8 cellular contexts compared by ENCODE assay signal in the genomic region with DNA sequence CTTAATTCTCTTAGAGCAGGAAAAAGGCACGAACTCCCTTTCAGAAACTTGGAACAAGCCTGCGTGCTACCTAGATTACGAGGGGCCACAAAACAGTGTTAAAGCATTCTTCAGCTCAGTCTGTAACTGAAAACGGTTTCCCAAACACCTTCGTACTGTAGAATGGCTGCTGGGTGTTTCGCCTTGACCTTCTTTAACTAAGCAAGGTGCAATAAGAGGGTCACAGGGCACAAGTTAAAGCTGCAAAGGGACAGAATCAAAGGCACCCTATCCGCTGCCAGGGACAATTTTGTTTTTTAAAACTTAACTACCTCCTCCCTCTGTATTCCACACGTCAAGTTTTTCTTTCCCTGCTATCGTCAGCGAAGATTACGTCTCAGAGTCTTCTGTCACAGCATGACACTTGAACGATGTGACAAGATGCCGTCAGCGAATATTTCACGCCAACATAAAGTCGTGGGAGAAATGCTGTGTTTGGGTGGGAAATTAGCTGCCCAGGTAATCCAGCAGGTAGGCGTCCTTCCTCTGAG. TPM values are rescaled to one million over a fixed set of nuclear protein-coding genes. Genes with fewer than 3 reads are reported as not detected.
A peak's percentile ranks its signal among the peaks of the same experiment; 100 is the strongest.
DNase-seq lines count a peak whose midpoint lies in the region; TF ChIP-seq lines count a peak whose summit lies in the region.

No MANE protein-coding gene starts in this region.

- H3K36me3 ChIP-seq in tibial nerve, result peaks cover 0 to 17% (median 0%) of the 10 kb centered on the region in 3 donors

- H3K27ac ChIP-seq in RWPE1 (peak overlapping the region; percentile 82), tibial nerve (peak overlapping the region; percentile 89 to 98 (median 94))

- WGBS in tibial nerve, 2 donors, result 2 to 4% methylated on average over 17 of the region's 17 CpGs

- TF ChIP-seq EP300 in tibial nerve (IDR thresholded peaks at IDR 0.05), result no peak

- no peak for TF ChIP-seq CTCF in HFFc6 (IDR thresholded peaks at IDR 0.05)
- no peak for TF ChIP-seq CTCF in RWPE1 (conservative IDR thresholded peaks at IDR 0.05; ENCODE audit: low read depth)
- no peak for TF ChIP-seq CTCF in choroid plexus epithelial cell (conservative IDR thresholded peaks at IDR 0.05; ENCODE audit: low read depth, low read length)
- TF ChIP-seq CTCF in tibial nerve (IDR thresholded peaks at IDR 0.05), result no peak

- no peaks in the 10 kb centered on the region for H3K9me3 ChIP-seq in tibial nerve

- no peak for TF ChIP-seq POLR2A in tibial nerve (IDR thresholded peaks at IDR 0.05)

- peak; percentile 40 to 61 (median 45) for DNase-seq in NCI-H1417 (lab: John Stamatoyannopoulos, UW)
- no peak for DNase-seq in NCI-H1417 treated with DMSO at 0.1 percent for 48 hours (lab: John Stamatoyannopoulos, UW)
- no peak for DNase-seq in HFFc6
- no peak for DNase-seq in RWPE1 (ENCODE audit: low spot score)
- peak; percentile 40 for DNase-seq in choroid plexus epithelial cell (ENCODE audit: low read depth)
- DNase-seq in medulla oblongata (ENCODE audit: extremely low spot score), result peak; percentile 64
- DNase-seq in tibial nerve (ENCODE audit: low spot score in 2 of 2), result peak in 1 of 2 donors; percentile 11
- DNase-seq in mucosa of gallbladder (ENCODE audit: low spot score), result no peak

- POLR2A ChIA-PET in RWPE1 (lab: Yijun Ruan, JAX; ENCODE audit: low non-redundant PET), result interaction anchor here (0.9 kb wide), 1 partner anchor 119 kb away, joined by 5 read pairs; the partner anchor contains the start of gene CETN3

- no peaks in the 10 kb centered on the region for H3K9me3 Mint-ChIP-seq in HFFc6

- H3K36me3 Mint-ChIP-seq in HFFc6 (ENCODE audit: low read depth), result peaks cover 23% of the 10 kb centered on the region

- peak overlapping the region; percentile 94 for H3K4me3 Mint-ChIP-seq in HFFc6

- H3K27me3 Mint-ChIP-seq in HFFc6 (ENCODE audit: insufficient read depth), result peaks cover 7% of the 10 kb centered on the region

- peak overlapping the region; percentile 96 for H3K27ac Mint-ChIP-seq in HFFc6

- peaks cover 0 to 37% (median 6%) of the 10 kb centered on the region in 4 donors for H3K4me1 ChIP-seq in tibial nerve

- CTCF ChIA-PET in RWPE1 (lab: Yijun Ruan, JAX), result interaction anchor here (0.7 to 1.1 kb wide), 3 partner anchors 29 to 67 kb away, joined by 3 to 4 read pairs (median 3); no protein-coding TSS in a partner anchor

- no peaks in the 10 kb centered on the region for H3K27me3 ChIP-seq in tibial nerve

- H3K4me1 Mint-ChIP-seq in HFFc6 (ENCODE audit: low read depth), result peaks cover 45% of the 10 kb centered on the region

- H3K4me3 ChIP-seq in choroid plexus epithelial cell (ENCODE audit: low read depth, low read length), result peak overlapping the region; percentile 94
- H3K4me3 ChIP-seq in tibial nerve, result peak overlapping the region; percentile 64 to 92 (median 80)

RNA-seq across cellular contexts. Expression of gene LYSMD3, which starts 0.6 kb away (rescaled TPM):
- total RNA-seq in HFFc6 (2021; fragmentation: NEBNext Ultra II Directional; extraction: Animal tissue kit (Norgen Biotek cat#: 25700)), result 10 to 100 TPM; 28.5 to 34.8 (median 31.6) TPM
- total RNA-seq in tibial nerve (10 to 100 TPM; 12.4 to 16.0 (median 14.4) TPM), mucosa of gallbladder (18.7 TPM)

RNA-seq across cellular contexts. Expression of gene ADGRV1, which starts 29.8 kb away (rescaled TPM):
- not detected for total RNA-seq in HFFc6 (2021; fragmentation: NEBNext Ultra II Directional; extraction: Animal tissue kit (Norgen Biotek cat#: 25700))
- total RNA-seq in tibial nerve, result 1 to 10 TPM in 2 of 4 donors, under 1 TPM in 2; 0.39 to 1.9 (median 1.00) TPM
- 31.9 TPM for total RNA-seq in mucosa of gallbladder

RNA-seq across cellular contexts. Expression of gene POLR3G, which starts 54.1 kb away (rescaled TPM):
- 10 to 100 TPM in 5 of 6 experiments, 1 to 10 TPM in 1; 6.7 to 17.0 (median 15.3) TPM for total RNA-seq in HFFc6 (2021; fragmentation: NEBNext Ultra II Directional; extraction: Animal tissue kit (Norgen Biotek cat#: 25700))
- total RNA-seq in tibial nerve (1 to 10 TPM; 2.7 to 7.2 (median 4.9) TPM), mucosa of gallbladder (1.2 TPM)

RNA-seq across cellular contexts. Expression of gene MBLAC2, which starts 54.2 kb away (rescaled TPM):
- total RNA-seq in HFFc6 (2021; fragmentation: NEBNext Ultra II Directional; extraction: Animal tissue kit (Norgen Biotek cat#: 25700)), result 1 to 10 TPM; 5.1 to 6.3 (median 5.6) TPM
- 10 to 100 TPM in 1 of 4 donors, 1 to 10 TPM in 3; 8.2 to 10.5 (median 8.8) TPM for total RNA-seq in tibial nerve
- 5.5 TPM for total RNA-seq in mucosa of gallbladder

Comparison
In these comparisons a context has a peak if more than half of its experiments do, and no peak if none do; other contexts are left out.
1. DNase-seq: peak in NCI-H1417 (3 of 3), choroid plexus epithelial cell (single experiment) and medulla oblongata (single experiment); none in NCI-H1417 treated with DMSO at 0.1 percent for 48 hours (single experiment), HFFc6 (single experiment), RWPE1 (single experiment) and mucosa of gallbladder (single experiment).
2. RNA of gene ADGRV1, which starts 29.8 kb away (total RNA-seq): 31.9 TPM in mucosa of gallbladder (single experiment); 0.39 to 1.9 TPM in tibial nerve and not detected in HFFc6; every median in the first group is over 10 times any median in the second.